ENCODE assay signal across 8 cellular contexts in genomic region chr17:48907713-48908046, GRCh38. TPM values are rescaled to one million over a fixed set of nuclear protein-coding genes. Genes with fewer than 3 reads are reported as not detected.
DNase-seq lines count a peak whose midpoint lies in the region; TF ChIP-seq lines count a peak whose summit lies in the region.

No MANE protein-coding gene starts in this region.

- intact Hi-C loops in activated T-helper 2 cell treated with anti-CD3 and anti-CD28 coated beads, Interferon-gamma antibody, Interleukin-2, Interleukin-4, amounts not matched to agents 10 μg/mL and 5 μg/mL and 100 μg/mL, durations not matched to agents 14 hours and 24 hours and 36 hours (cut with micrococcal nuclease) = loop anchor here (1.0 to 10.0 kb wide), 2 partner anchors 15 to 287 kb away; partner anchors contain the start of gene ATP5MC1

- no peaks in the 10 kb centered on the region for H3K9me3 Mint-ChIP-seq in activated T-helper 2 cell treated with anti-CD3 and anti-CD28 coated beads, Interferon-gamma antibody, Interleukin-2, Interleukin-4, amounts not matched to agents 10 μg/mL and 5 μg/mL and 100 μg/mL, durations not matched to agents 14 hours and 24 hours and 36 hours

- no peaks in the 10 kb centered on the region for H3K9me2 ChIP-seq in hepatocyte (replicated peaks; ENCODE audit: insufficient read depth)

- H3K9me3 ChIP-seq in hepatocyte (ENCODE audit: low read depth) = no peaks in the 10 kb centered on the region
- H3K9me3 ChIP-seq in smooth muscle cell (replicated peaks; ENCODE audit: low read depth) = no peaks in the 10 kb centered on the region

- peaks cover 35% of the 10 kb centered on the region for H3K4me1 Mint-ChIP-seq in activated T-helper 2 cell treated with anti-CD3 and anti-CD28 coated beads, Interferon-gamma antibody, Interleukin-2, Interleukin-4, amounts not matched to agents 10 μg/mL and 5 μg/mL and 100 μg/mL, durations not matched to agents 14 hours and 24 hours and 36 hours (ENCODE audit: low read depth)

- peaks cover 3% of the 10 kb centered on the region for H3F3A ChIP-seq in smooth muscle cell (ENCODE audit: low read depth)

- H3K4me1 ChIP-seq in hepatocyte (ENCODE audit: insufficient read depth) (peaks cover 25% of the 10 kb centered on the region), smooth muscle cell (ENCODE audit: low read depth) (peaks cover 11% of the 10 kb centered on the region)

- H3K36me3 ChIP-seq in hepatocyte (replicated peaks; ENCODE audit: insufficient read depth, low read depth) (no peaks in the 10 kb centered on the region), smooth muscle cell (ENCODE audit: low read depth) (no peaks in the 10 kb centered on the region)

- WGBS in hepatocyte (ENCODE audit: low lambda C conversion rate, missing lambda C conversion rate) = 58% methylated on average over 2 of the region's 2 CpGs
- 45% methylated on average over 2 of the region's 2 CpGs for WGBS in smooth muscle cell (ENCODE audit: low lambda C conversion rate)

- no peaks in the 10 kb centered on the region for H3K27me3 Mint-ChIP-seq in activated T-helper 2 cell treated with anti-CD3 and anti-CD28 coated beads, Interferon-gamma antibody, Interleukin-2, Interleukin-4, amounts not matched to agents 10 μg/mL and 5 μg/mL and 100 μg/mL, durations not matched to agents 14 hours and 24 hours and 36 hours (ENCODE audit: low read depth)

- H4K20me1 ChIP-seq in hepatocyte (ENCODE audit: insufficient read depth, poor library complexity, severe bottlenecking) (peaks cover 25% of the 10 kb centered on the region), smooth muscle cell (ENCODE audit: low read depth) (peaks cover 37% of the 10 kb centered on the region)

- H3K4me3 Mint-ChIP-seq in activated T-helper 2 cell treated with anti-CD3 and anti-CD28 coated beads, Interferon-gamma antibody, Interleukin-2, Interleukin-4, amounts not matched to agents 10 μg/mL and 5 μg/mL and 100 μg/mL, durations not matched to agents 14 hours and 24 hours and 36 hours (ENCODE audit: low read depth) = peak overlapping the region; percentile 87

- peak; percentile 63 for DNase-seq in COLO829 (ENCODE audit: low spot score)
- DNase-seq in HPDE6-E6E7 (ENCODE audit: extremely low spot score) = peak; percentile 29
- DNase-seq in activated T-helper 2 cell treated with anti-CD3 and anti-CD28 coated beads, Interferon-gamma antibody, Interleukin-2, Interleukin-4, amounts not matched to agents 10 μg/mL and 5 μg/mL and 100 μg/mL, durations not matched to agents 14 hours and 24 hours and 36 hours (ENCODE audit: low spot score) = no peak
- peak; percentile 37 for DNase-seq in hepatocyte (ENCODE audit: low spot score)
- no peak for DNase-seq in smooth muscle cell (lab: John Stamatoyannopoulos, UW; ENCODE audit: unreplicated experiment)
- no peak for DNase-seq in effector CD4-positive, alpha-beta T cell
- no peak for DNase-seq in GM19238 (ENCODE audit: insufficient read length, low spot score)
- DNase-seq in activated CD4-positive, alpha-beta T cell treated with anti-CD3 and anti-CD28 coated beads for 1 hour = no peak

- H3K4me2 ChIP-seq in hepatocyte (peak overlapping the region; percentile 83), smooth muscle cell (peak overlapping the region; percentile 97)

- TF ChIP-seq CTCF in hepatocyte (IDR thresholded peaks at IDR 0.05; ENCODE audit: poor library complexity) (no peak), smooth muscle cell (IDR thresholded peaks at IDR 0.05; ENCODE audit: borderline replicate concordance, insufficient read depth, poor library complexity, severe bottlenecking) (no peak)

- peak overlapping the region; percentile 95 for H3K27ac Mint-ChIP-seq in activated T-helper 2 cell treated with anti-CD3 and anti-CD28 coated beads, Interferon-gamma antibody, Interleukin-2, Interleukin-4, amounts not matched to agents 10 μg/mL and 5 μg/mL and 100 μg/mL, durations not matched to agents 14 hours and 24 hours and 36 hours

- H2AFZ ChIP-seq in hepatocyte (peak overlapping the region; percentile 80), smooth muscle cell (ENCODE audit: low read depth) (peak overlapping the region; percentile 44)

- H3K27ac ChIP-seq in hepatocyte = peak overlapping the region; percentile 97
- H3K27ac ChIP-seq in smooth muscle cell (ENCODE audit: low read depth) = peak overlapping the region; percentile 94

- H3K9ac ChIP-seq in smooth muscle cell (ENCODE audit: low read depth) = peak overlapping the region; percentile 92

- H3K79me2 ChIP-seq in hepatocyte (peaks cover 50% of the 10 kb centered on the region), smooth muscle cell (ENCODE audit: low read depth) (peaks cover 57% of the 10 kb centered on the region)

- H3K27me3 ChIP-seq in hepatocyte (no peaks in the 10 kb centered on the region), smooth muscle cell (ENCODE audit: low read depth) (no peaks in the 10 kb centered on the region)

- H3K4me3 ChIP-seq in hepatocyte (peak overlapping the region; percentile 40), smooth muscle cell (peak overlapping the region; percentile 94)

- H3K36me3 Mint-ChIP-seq in activated T-helper 2 cell treated with anti-CD3 and anti-CD28 coated beads, Interferon-gamma antibody, Interleukin-2, Interleukin-4, amounts not matched to agents 10 μg/mL and 5 μg/mL and 100 μg/mL, durations not matched to agents 14 hours and 24 hours and 36 hours (ENCODE audit: low read depth) = peaks cover 38% of the 10 kb centered on the region

RNA-seq across cellular contexts. Expression of gene UBE2Z, which starts 0.5 kb away (rescaled TPM):
- 81.3 and 85.2 TPM in 2 replicates for total RNA-seq in activated T-helper 2 cell treated with anti-CD3 and anti-CD28 coated beads, Interferon-gamma antibody, Interleukin-2, Interleukin-4, amounts not matched to agents 10 μg/mL and 5 μg/mL and 100 μg/mL, durations not matched to agents 14 hours and 24 hours and 36 hours
- total RNA-seq in hepatocyte = 62.3 and 63.3 TPM in 2 replicates
- polyA plus RNA-seq in hepatocyte = 66.7 and 73.7 TPM in 2 replicates
- total RNA-seq in smooth muscle cell = 67.5 and 82.5 TPM in 2 replicates
- polyA plus RNA-seq in smooth muscle cell = 73.2 and 74.3 TPM in 2 replicates

RNA-seq across cellular contexts. Expression of gene ATP5MC1, which starts 15.1 kb away (rescaled TPM):
- 153 and 156 TPM in 2 replicates for total RNA-seq in activated T-helper 2 cell treated with anti-CD3 and anti-CD28 coated beads, Interferon-gamma antibody, Interleukin-2, Interleukin-4, amounts not matched to agents 10 μg/mL and 5 μg/mL and 100 μg/mL, durations not matched to agents 14 hours and 24 hours and 36 hours
- total RNA-seq in hepatocyte (91.6 and 107 TPM in 2 replicates), smooth muscle cell (119 and 131 TPM in 2 replicates)
- polyA plus RNA-seq in hepatocyte (197 and 223 TPM in 2 replicates), smooth muscle cell (229 and 232 TPM in 2 replicates)

RNA-seq across cellular contexts. Expression of gene SNF8, which starts 37.0 kb away (rescaled TPM):
- total RNA-seq in activated T-helper 2 cell treated with anti-CD3 and anti-CD28 coated beads, Interferon-gamma antibody, Interleukin-2, Interleukin-4, amounts not matched to agents 10 μg/mL and 5 μg/mL and 100 μg/mL, durations not matched to agents 14 hours and 24 hours and 36 hours = 145 and 152 TPM in 2 replicates
- 91.5 and 101 TPM in 2 replicates for total RNA-seq in hepatocyte
- polyA plus RNA-seq in hepatocyte = 195 and 227 TPM in 2 replicates
- 69.0 and 69.6 TPM in 2 replicates for total RNA-seq in smooth muscle cell
- 260 and 263 TPM in 2 replicates for polyA plus RNA-seq in smooth muscle cell

Comparison
In these comparisons a context has a peak if more than half of its experiments do, and no peak if none do; other contexts are left out.
1. DNase-seq: peak in COLO829 (single experiment), HPDE6-E6E7 (single experiment) and hepatocyte (single experiment); none in activated T-helper 2 cell treated with anti-CD3 and anti-CD28 coated beads, Interferon-gamma antibody, Interleukin-2, Interleukin-4, amounts not matched to agents 10 μg/mL and 5 μg/mL and 100 μg/mL, durations not matched to agents 14 hours and 24 hours and 36 hours (single experiment), smooth muscle cell (single experiment), effector CD4-positive, alpha-beta T cell (single experiment), GM19238 (single experiment) and activated CD4-positive, alpha-beta T cell treated with anti-CD3 and anti-CD28 coated beads for 1 hour (single experiment).